In the genomic region with DNA sequence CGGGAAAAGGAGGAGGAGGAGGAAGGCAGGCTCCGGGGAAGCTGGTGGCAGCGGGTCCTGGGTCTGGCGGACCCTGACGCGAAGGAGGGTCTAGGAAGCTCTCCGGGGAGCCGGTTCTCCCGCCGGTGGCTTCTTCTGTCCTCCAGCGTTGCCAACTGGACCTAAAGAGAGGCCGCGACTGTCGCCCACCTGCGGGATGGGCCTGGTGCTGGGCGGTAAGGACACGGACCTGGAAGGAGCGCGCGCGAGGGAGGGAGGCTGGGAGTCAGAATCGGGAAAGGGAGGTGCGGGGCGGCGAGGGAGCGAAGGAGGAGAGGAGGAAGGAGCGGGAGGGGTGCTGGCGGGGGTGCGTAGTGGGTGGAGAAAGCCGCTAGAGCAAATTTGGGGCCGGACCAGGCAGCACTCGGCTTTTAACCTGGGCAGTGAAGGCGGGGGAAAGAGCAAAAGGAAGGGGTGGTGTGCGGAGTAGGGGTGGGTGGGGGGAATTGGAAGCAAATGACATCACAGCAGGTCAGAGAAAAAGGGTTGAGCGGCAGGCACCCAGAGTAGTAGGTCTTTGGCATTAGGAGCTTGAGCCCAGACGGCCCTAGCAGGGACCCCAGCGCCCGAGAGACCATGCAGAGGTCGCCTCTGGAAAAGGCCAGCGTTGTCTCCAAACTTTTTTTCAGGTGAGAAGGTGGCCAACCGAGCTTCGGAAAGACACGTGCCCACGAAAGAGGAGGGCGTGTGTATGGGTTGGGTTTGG, we compare ENCODE assay signal across 9 cellular contexts.
DNase-seq lines count a peak whose midpoint lies in the region; ATAC-seq and TF ChIP-seq lines count a peak whose summit lies in the region.
"Had no signal": no experiment of that assay in that cellular context is flagged by ENCODE, and none has a peak within 500 bp of the region (broad histone marks: within the 10 kb centered on the region; RNA-seq: fewer than 3 reads in every experiment).

A gene (plus strand): TSS at position 546 of the 745 bp plus-strand sequence. CDS start 70 bp downstream, at position 616.

- H3K4me3 ChIP-seq in GM08714 (ENCODE audit: low read length) (peak within 1 kb of the TSS; percentile 23; the same call in 1 of the 2 replicates), choroid plexus epithelial cell (ENCODE audit: low read depth, low read length) (peak within 1 kb of the TSS; percentile 51), retinal pigment epithelial cell (ENCODE audit: low read length) (peak within 1 kb of the TSS; percentile 56)

- TF ChIP-seq CTCF in choroid plexus epithelial cell (conservative IDR thresholded peaks at IDR 0.05; ENCODE audit: low read depth, low read length) (no peak), retinal pigment epithelial cell (conservative IDR thresholded peaks at IDR 0.05; ENCODE audit: low read depth, low read length) (no peak)

- no peak for DNase-seq in choroid plexus epithelial cell (ENCODE audit: low read depth)
- peak; percentile 64 for DNase-seq in islet precursor cell
- DNase-seq in retinal pigment epithelial cell (ENCODE audit: low read depth), result no peak
- DNase-seq in stimulated activated CD4-positive, alpha-beta T cell treated with anti-CD3 and anti-CD28 coated beads, Interleukin-12 subunit alpha, Interleukin-12 subunit beta, amount 100 ng/mL, for 4 hours, result no peak
- DNase-seq in activated T-cell treated with anti-CD3 and anti-CD28 coated beads, Interleukin-2, amount 50 U/mL, for 1 hour, result no peak
- DNase-seq: NCI-H1105 treated with DMSO at 0.1 percent for 48 hours had no signal

- no peak for ATAC-seq in HG03354 (IDR thresholded peaks at IDR 0.05; ENCODE audit: poor library complexity, severe bottlenecking, unreplicated experiment)
- ATAC-seq in HG03139 (IDR thresholded peaks at IDR 0.05; ENCODE audit: unreplicated experiment), result no peak
